13 cellular contexts compared by ENCODE assay signal in genomic region chr20:58246346-58246745, GRCh38. TPM values are rescaled to one million over a fixed set of nuclear protein-coding genes. Genes with fewer than 3 reads are reported as not detected.
DNase-seq lines count a peak whose midpoint lies in the region; ATAC-seq, FAIRE-seq and TF ChIP-seq lines count a peak whose summit lies in the region.
"Had no signal": no experiment of that assay in that cellular context is flagged by ENCODE, and none has a peak within 500 bp of the region (broad histone marks: within the 10 kb centered on the region; RNA-seq: fewer than 3 reads in every experiment).

No MANE protein-coding gene starts in this region.

- H3K9me3 ChIP-seq in IMR-90 (ENCODE audit: control insufficient read depth, insufficient read depth, low read length) (no peaks in the 10 kb centered on the region), GM12878 (replicated peaks; ENCODE audit: control insufficient read depth, insufficient read depth, low read length) (no peaks in the 10 kb centered on the region), HepG2 (ENCODE audit: low read length) (no peaks in the 10 kb centered on the region)
- no peaks in the 10 kb centered on the region for H3K9me3 ChIP-seq in naive thymus-derived CD4-positive, alpha-beta T cell (ENCODE audit: control insufficient read depth in 2 of 3, low read length in 3 of 3)
- H3K9me3 ChIP-seq: MG63, thoracic aorta had no signal

- no peak overlapping the region for H2AK9ac ChIP-seq in IMR-90 (replicated peaks; ENCODE audit: low read depth, low read length, poor library complexity)

- TF ChIP-seq POLR2A in IMR-90 (IDR thresholded peaks at IDR 0.05; ENCODE audit: low read depth, low read length) = no peak
- TF ChIP-seq POLR2A in GM12878 (IDR thresholded peaks at IDR 0.05; ENCODE audit: low read depth, low read length) = no peak
- no peak for TF ChIP-seq POLR2A in HepG2 (IDR thresholded peaks at IDR 0.05; ENCODE audit: insufficient read depth in 1 of 2, low read depth in 2 of 2, low read length in 2 of 2)

- POLR2A ChIA-PET in IMR-90 (lab: Charles Lee; ENCODE audit: unreplicated experiment) = no interaction called here
- POLR2A ChIA-PET in GM12878 (lab: Charles Lee) = no interaction called here
- POLR2A ChIA-PET in HepG2 (lab: Yijun Ruan, JAX) = interaction anchor here (0.6 kb wide), 1 partner anchor 125 kb away, joined by 3 read pairs; no protein-coding TSS in a partner anchor
- POLR2A ChIA-PET in naive thymus-derived CD4-positive, alpha-beta T cell (lab: Charles Lee) = interaction anchor here (0.8 kb wide), 1 partner anchor 9 kb away, joined by 5 read pairs; no protein-coding TSS in a partner anchor

- in situ Hi-C loops in Caki2 (cut with HindIII; ENCODE audit: low pct_unique_long_range_greater_than_20kb, low sequenced_read_pairs) = loop anchor here (25.0 kb wide), 1 partner anchor 591 kb away; no protein-coding TSS in a partner anchor
- in situ Hi-C loops in IMR-90 (cut with MboI; ENCODE audit: low sequenced_read_pairs) = loop anchor here (25.0 kb wide), 1 partner anchor 791 kb away; the partner anchor contains the start of genes ATP5F1E and PRELID3B
- in situ Hi-C loops in GM12878 (cut with MboI) = loop anchor here (25.0 kb wide), 1 partner anchor 441 kb away; the partner anchor contains the start of gene NPEPL1
- in situ Hi-C loops in HepG2 (cut with HindIII; ENCODE audit: extremely low pct_ligation_motif_present, low pct_unique_long_range_greater_than_20kb) = loop anchor here (5.0 to 10.0 kb wide), 2 partner anchors 201 to 408 kb away; partner anchors contain the start of gene STX16

- H3K4me3 ChIP-seq in IMR-90 (ENCODE audit: insufficient read depth, low read depth, low read length) = no peak overlapping the region
- no peak overlapping the region for H3K4me3 ChIP-seq in GM12878
- no peak overlapping the region for H3K4me3 ChIP-seq in HepG2 (replicated peaks in 1 of 3; ENCODE audit: insufficient read depth in 1 of 3, low read depth in 2 of 3, low read length in 3 of 3)
- no peak overlapping the region for H3K4me3 ChIP-seq in naive thymus-derived CD4-positive, alpha-beta T cell (ENCODE audit: low read length)
- H3K4me3 ChIP-seq: MG63, thoracic aorta had no signal

- H3K36me3 Mint-ChIP-seq in effector memory CD8-positive, alpha-beta T cell (ENCODE audit: insufficient read depth) = peaks cover 6% of the 10 kb centered on the region
- H3K36me3 Mint-ChIP-seq in naive thymus-derived CD4-positive, alpha-beta T cell = peaks cover 5 to 51% (median 20%) of the 10 kb centered on the region in 5 donors
- peaks cover 84% of the 10 kb centered on the region for H3K36me3 Mint-ChIP-seq in activated T-helper 17 cell treated with anti-CD3 and anti-CD28 coated beads, Interleukin-2, amount 50 U/mL, for 72 hours (ENCODE audit: low read depth)

- H3K4me2 ChIP-seq in IMR-90 (ENCODE audit: low read depth, low read length) = no peak overlapping the region
- H3K4me2 ChIP-seq in GM12878 (ENCODE audit: control insufficient read depth, insufficient read depth) = no peak overlapping the region
- no peak overlapping the region for H3K4me2 ChIP-seq in HepG2 (ENCODE audit: low read depth, low read length)

- peaks cover 15 to 37% of the 10 kb centered on the region in 2 experiments for H3K79me1 ChIP-seq in IMR-90 (ENCODE audit: low read depth in 1 of 2, low read length in 2 of 2)

- no peak overlapping the region for H3K14ac ChIP-seq in IMR-90 (replicated peaks; ENCODE audit: low read depth, low read length)

- TF ChIP-seq CTCF in IMR-90 (conservative IDR thresholded peaks at IDR 0.05; ENCODE audit: low read depth, low read length) (peak; percentile 30), GM12878 (IDR thresholded peaks at IDR 0.05 in 2 of 3, conservative IDR thresholded peaks at IDR 0.05 in 1 of 3; ENCODE audit: control insufficient read depth in 2 of 3, extremely low read depth in 1 of 3, insufficient read depth in 1 of 3, low read depth in 3 of 3, low read length in 3 of 3) (no peak; a peak in 1 of 6 replicates), HepG2 (CRISPR knock-in tag; IDR thresholded peaks at IDR 0.05) (peak; percentile 71)

- no peak overlapping the region for H4K5ac ChIP-seq in IMR-90 (ENCODE audit: low read depth, low read length)

- H3K36me3 ChIP-seq in IMR-90 (ENCODE audit: control insufficient read depth, insufficient read depth, low read length) = peaks cover 40% of the 10 kb centered on the region
- peaks cover 9 to 12% of the 10 kb centered on the region in 2 experiments; a peak in 3 of 4 replicates for H3K36me3 ChIP-seq in GM12878 (ENCODE audit: control insufficient read depth in 2 of 2, insufficient read depth in 2 of 2, low read length in 1 of 2)
- no peaks in the 10 kb centered on the region for H3K36me3 ChIP-seq in HepG2 (replicated peaks in 1 of 2; ENCODE audit: control insufficient read depth in 1 of 2, insufficient read depth in 2 of 2, low read length in 2 of 2)
- H3K36me3 ChIP-seq in naive thymus-derived CD4-positive, alpha-beta T cell (ENCODE audit: control insufficient read depth in 2 of 3, insufficient read depth in 3 of 3, low read length in 3 of 3) = peaks cover 0 to 50% (median 0%) of the 10 kb centered on the region in 3 experiments

- H3K27ac ChIP-seq in IMR-90 (ENCODE audit: insufficient read depth, low read length) = no peak overlapping the region
- H3K27ac ChIP-seq in GM12878 (ENCODE audit: control insufficient read depth, insufficient read depth) = no peak overlapping the region
- H3K27ac ChIP-seq in HepG2 (ENCODE audit: extremely low read length, insufficient read depth, low read length) = no peak overlapping the region
- no peak overlapping the region for H3K27ac ChIP-seq in naive thymus-derived CD4-positive, alpha-beta T cell (ENCODE audit: low read depth, low read length)
- H3K27ac ChIP-seq: thoracic aorta had no signal

- no peak overlapping the region for H2BK120ac ChIP-seq in IMR-90 (ENCODE audit: low read depth, low read length)

- peaks cover 26% of the 10 kb centered on the region for H3K9me1 ChIP-seq in IMR-90 (ENCODE audit: insufficient read depth, low read length)

- dilution Hi-C loops in IMR-90 (cut with HindIII; ENCODE audit: low sequenced_read_pairs, unreplicated experiment) = loop anchor here (25.0 kb wide), 1 partner anchor 416 kb away; the partner anchor contains the start of gene STX16

- SMC1A ChIA-PET in GM12878 (lab: Charles Lee; ENCODE audit: uncharacterized antibody, unreplicated experiment) = interaction anchor here (0.9 to 1.9 kb wide), 3 partner anchors 9 to 175 kb away, joined by 4 read pairs; no protein-coding TSS in a partner anchor

- H3K4me1 ChIP-seq in IMR-90 (ENCODE audit: control insufficient read depth, insufficient read depth, low read length) (peaks cover 9% of the 10 kb centered on the region), GM12878 (ENCODE audit: control insufficient read depth, insufficient read depth, low read length) (no peaks in the 10 kb centered on the region), HepG2 (ENCODE audit: insufficient read depth, low read length) (peaks cover 2% of the 10 kb centered on the region; the same call in 1 of the 2 replicates)
- no peaks in the 10 kb centered on the region for H3K4me1 ChIP-seq in naive thymus-derived CD4-positive, alpha-beta T cell (ENCODE audit: control insufficient read depth in 2 of 2, insufficient read depth in 2 of 2, low read length in 2 of 2)

- H3K56ac ChIP-seq in IMR-90 (ENCODE audit: extremely low read depth, insufficient read depth, low read length) = no peak overlapping the region

- no peaks in the 10 kb centered on the region for H3K4me1 Mint-ChIP-seq in effector memory CD8-positive, alpha-beta T cell (ENCODE audit: low read depth in 2 of 2)
- peaks cover 0 to 10% (median 4%) of the 10 kb centered on the region in 7 donors for H3K4me1 Mint-ChIP-seq in naive thymus-derived CD4-positive, alpha-beta T cell
- peaks cover 7% of the 10 kb centered on the region for H3K4me1 Mint-ChIP-seq in activated T-helper 17 cell treated with anti-CD3 and anti-CD28 coated beads, Interleukin-2, amount 50 U/mL, for 72 hours

- H2BK20ac ChIP-seq in IMR-90 (ENCODE audit: low read depth, low read length) = peak overlapping the region; percentile 3; the same call in 1 of the 2 replicates

- H3K27me3 Mint-ChIP-seq in effector memory CD8-positive, alpha-beta T cell = no peaks in the 10 kb centered on the region
- H3K27me3 Mint-ChIP-seq in naive thymus-derived CD4-positive, alpha-beta T cell = no peaks in the 10 kb centered on the region
- no peaks in the 10 kb centered on the region for H3K27me3 Mint-ChIP-seq in activated T-helper 17 cell treated with anti-CD3 and anti-CD28 coated beads, Interleukin-2, amount 50 U/mL, for 72 hours
- H3K27me3 Mint-ChIP-seq: activated naive CD8-positive, alpha-beta T cell treated with anti-CD3 and anti-CD28 coated beads, Interleukin-2, amount 50 U/mL, for 24 hours had no signal

- no peak overlapping the region for H3K4me3 Mint-ChIP-seq in effector memory CD8-positive, alpha-beta T cell
- no peak overlapping the region for H3K4me3 Mint-ChIP-seq in naive thymus-derived CD4-positive, alpha-beta T cell
- no peak overlapping the region for H3K4me3 Mint-ChIP-seq in activated T-helper 17 cell treated with anti-CD3 and anti-CD28 coated beads, Interleukin-2, amount 50 U/mL, for 72 hours
- H3K4me3 Mint-ChIP-seq: activated naive CD8-positive, alpha-beta T cell treated with anti-CD3 and anti-CD28 coated beads, Interleukin-2, amount 50 U/mL, for 24 hours had no signal

- H3K18ac ChIP-seq in IMR-90 (ENCODE audit: low read depth, low read length) = no peak overlapping the region

- DNase-seq in Caki2 (ENCODE audit: low read depth) (peak; percentile 39), IMR-90 (no peak), GM12878 (ENCODE audit: low read depth, low spot score) (no peak), HepG2 (ENCODE audit: low spot score) (peak; percentile 61)
- no peak for DNase-seq in effector memory CD8-positive, alpha-beta T cell
- DNase-seq in naive thymus-derived CD4-positive, alpha-beta T cell = no peak
- DNase-seq: activated naive CD8-positive, alpha-beta T cell treated with anti-CD3 and anti-CD28 coated beads, Interleukin-2, amount 50 U/mL, for 24 hours; H7; MG63 had no signal

- 100% methylated on average over 1 of the region's 9 CpGs; no CpG with 5 or more reads in 1 of the 2 experiments for WGBS in IMR-90 (ENCODE audit: extremely low coverage in 2 of 2, insufficient read length in 1 of 2), 2 experiments
- 98% methylated on average over 9 of the region's 9 CpGs for WGBS in GM12878 (ENCODE audit: insufficient coverage, insufficient replicate concordance, low lambda C conversion rate, missing lambda C conversion rate)
- 58% methylated on average over 9 of the region's 9 CpGs for WGBS in HepG2 (ENCODE audit: low lambda C conversion rate)

- TF ChIP-seq EP300 in GM12878 (IDR thresholded peaks at IDR 0.05; ENCODE audit: borderline replicate concordance in 1 of 2, control insufficient read depth in 1 of 2, low read depth in 2 of 2, low read length in 2 of 2) = no peak
- no peak for TF ChIP-seq EP300 in HepG2 (IDR thresholded peaks at IDR 0.05; ENCODE audit: low read depth in 2 of 2, low read length in 2 of 2)
- TF ChIP-seq EP300 in HepG2 (CRISPR knock-in tag; IDR thresholded peaks at IDR 0.05; ENCODE audit: borderline replicate concordance) = no peak

- H3K9me3 Mint-ChIP-seq in effector memory CD8-positive, alpha-beta T cell = no peaks in the 10 kb centered on the region
- no peaks in the 10 kb centered on the region for H3K9me3 Mint-ChIP-seq in naive thymus-derived CD4-positive, alpha-beta T cell
- H3K9me3 Mint-ChIP-seq in activated T-helper 17 cell treated with anti-CD3 and anti-CD28 coated beads, Interleukin-2, amount 50 U/mL, for 72 hours = no peaks in the 10 kb centered on the region
- H3K9me3 Mint-ChIP-seq: activated naive CD8-positive, alpha-beta T cell treated with anti-CD3 and anti-CD28 coated beads, Interleukin-2, amount 50 U/mL, for 24 hours had no signal

- no peak overlapping the region for H3K27ac Mint-ChIP-seq in effector memory CD8-positive, alpha-beta T cell
- H3K27ac Mint-ChIP-seq in naive thymus-derived CD4-positive, alpha-beta T cell = no peak overlapping the region
- H3K27ac Mint-ChIP-seq in activated T-helper 17 cell treated with anti-CD3 and anti-CD28 coated beads, Interleukin-2, amount 50 U/mL, for 72 hours = no peak overlapping the region
- H3K27ac Mint-ChIP-seq: activated naive CD8-positive, alpha-beta T cell treated with anti-CD3 and anti-CD28 coated beads, Interleukin-2, amount 50 U/mL, for 24 hours had no signal

- no peak overlapping the region for H3K9ac ChIP-seq in IMR-90 (ENCODE audit: low read depth, low read length)
- no peak overlapping the region for H3K9ac ChIP-seq in GM12878 (ENCODE audit: control insufficient read depth, insufficient read depth, low read length)
- H3K9ac ChIP-seq in HepG2 (ENCODE audit: insufficient read depth, low read depth, low read length) = no peak overlapping the region

- no peak overlapping the region for H4K91ac ChIP-seq in IMR-90 (ENCODE audit: insufficient read depth, low read depth, low read length)

- intact Hi-C loops in IMR-90 (cut with micrococcal nuclease) (no loop called here), GM12878 (cut with micrococcal nuclease; ENCODE audit: unreplicated experiment) (no loop called here), HepG2 (cut with micrococcal nuclease; ENCODE audit: unreplicated experiment) (loop anchor here (1.0 to 5.0 kb wide), 3 partner anchors 141 to 591 kb away; partner anchors contain the start of gene VAPB)
- intact Hi-C loops in naive thymus-derived CD4-positive, alpha-beta T cell (cut with micrococcal nuclease) = no loop called here

- FAIRE-seq in GM12878 (lab: Jason Lieb, UNC) (no peak), HepG2 (lab: Jason Lieb, UNC) (peak; percentile 60)
- FAIRE-seq: GM12892 had no signal

- ATAC-seq in IMR-90 (ENCODE audit: low read depth) = no peak
- ATAC-seq in GM12878 = no peak
- ATAC-seq in HepG2 = peak; percentile 75
- no peak for ATAC-seq in effector memory CD8-positive, alpha-beta T cell (replicated peaks)
- no peak for ATAC-seq in naive thymus-derived CD4-positive, alpha-beta T cell
- no peak for ATAC-seq in GM18517 (IDR thresholded peaks at IDR 0.05; ENCODE audit: unreplicated experiment)
- no peak for ATAC-seq in activated T-helper 17 cell treated with anti-CD3 and anti-CD28 coated beads, Interleukin-2, amount 50 U/mL, for 72 hours (replicated peaks)
- ATAC-seq: activated naive CD8-positive, alpha-beta T cell treated with anti-CD3 and anti-CD28 coated beads, Interleukin-2, amount 50 U/mL, for 24 hours had no signal

- no TSS peak for BruUV-seq in IMR-90 (replicated peaks; lab: Mats Ljungman, UMichigan)
- BruUV-seq in GM12878 (replicated peaks; lab: Mats Ljungman, UMichigan) = no TSS peak
- BruUV-seq in HepG2 (replicated peaks; lab: Mats Ljungman, UMichigan) = no TSS peak

- no peaks in the 10 kb centered on the region for H3K79me2 ChIP-seq in GM12878 (ENCODE audit: control insufficient read depth, insufficient read depth, low read length)
- H3K79me2 ChIP-seq in HepG2 (ENCODE audit: insufficient read depth, low read length) = no peaks in the 10 kb centered on the region

- TF ChIP-seq RAD21 in IMR-90 (IDR thresholded peaks at IDR 0.05; ENCODE audit: low read length) (no peak), GM12878 (IDR thresholded peaks at IDR 0.05; ENCODE audit: insufficient read depth, low read depth, low read length) (peak; percentile 27; the same call in 1 of the 2 replicates), HepG2 (CRISPR knock-in tag; IDR thresholded peaks at IDR 0.05) (peak; percentile 32; the same call in 1 of the 2 replicates)

- no peak overlapping the region; the same call in 2 of the 3 replicates for H2BK15ac ChIP-seq in IMR-90 (ENCODE audit: low read depth, low read length)

- no peak overlapping the region; the same call in 1 of the 2 replicates for H2AK5ac ChIP-seq in IMR-90 (ENCODE audit: low read depth, low read length)

- H4K20me1 ChIP-seq in IMR-90 (ENCODE audit: insufficient read depth, low read length) (no peaks in the 10 kb centered on the region), GM12878 (ENCODE audit: control insufficient read depth, insufficient read depth) (no peaks in the 10 kb centered on the region), HepG2 (ENCODE audit: insufficient read depth, low read length) (no peaks in the 10 kb centered on the region)

- H2BK5ac ChIP-seq in IMR-90 (ENCODE audit: low read depth, low read length, poor library complexity, severe bottlenecking) = no peak overlapping the region

- CTCF ChIA-PET in IMR-90 (lab: Yijun Ruan, JAX) (interaction anchor here (0.6 to 0.8 kb wide), 2 partner anchors 8 to 74 kb away, joined by 3 read pairs; no protein-coding TSS in a partner anchor), GM12878 (lab: Yijun Ruan, JAX) (interaction anchor here (0.9 to 2.5 kb wide), 5 partner anchors 8 to 202 kb away, joined by 3 to 11 read pairs (median 5); no protein-coding TSS in a partner anchor), HepG2 (lab: Yijun Ruan, JAX; ENCODE audit: low intra/inter-chr PET ratio, low total read pairs) (interaction anchor here (4.5 kb wide), 1 partner anchor 201 kb away, joined by 43 read pairs; no protein-coding TSS in a partner anchor)
- CTCF ChIA-PET in naive thymus-derived CD4-positive, alpha-beta T cell (lab: Charles Lee) = no interaction called here

- no peak overlapping the region for H3K23ac ChIP-seq in IMR-90 (ENCODE audit: low read depth, low read length)

- H2AFZ ChIP-seq in IMR-90 (replicated peaks; ENCODE audit: low read length, poor library complexity) (no peak overlapping the region), GM12878 (ENCODE audit: control insufficient read depth, low read depth, low read length) (no peak overlapping the region), HepG2 (ENCODE audit: low read length) (no peak overlapping the region)

- RAD21 ChIA-PET in GM12878 (lab: Charles Lee; ENCODE audit: unreplicated experiment) = interaction anchor here (2.9 kb wide), 1 partner anchor 11 kb away, joined by 11 read pairs; no protein-coding TSS in a partner anchor

- H3K27me3 ChIP-seq in IMR-90 (ENCODE audit: control insufficient read depth, insufficient read depth, low read length) (no peaks in the 10 kb centered on the region), GM12878 (replicated peaks in 1 of 2; ENCODE audit: control insufficient read depth in 2 of 2, insufficient read depth in 2 of 2, low read length in 1 of 2) (no peaks in the 10 kb centered on the region), HepG2 (ENCODE audit: control insufficient read depth in 1 of 2, insufficient read depth in 2 of 2, low read length in 2 of 2) (no peaks in the 10 kb centered on the region)
- no peaks in the 10 kb centered on the region for H3K27me3 ChIP-seq in naive thymus-derived CD4-positive, alpha-beta T cell (ENCODE audit: control insufficient read depth in 2 of 2, insufficient read depth in 2 of 2, low read length in 2 of 2)
- H3K27me3 ChIP-seq: MG63 had no signal

- H3K4ac ChIP-seq in IMR-90 (ENCODE audit: low read depth, low read length) = no peak overlapping the region; the same call in 1 of the 2 replicates

- no peak overlapping the region for H4K8ac ChIP-seq in IMR-90 (ENCODE audit: low read depth in 2 of 2, low read length in 2 of 2)

RNA-seq across cellular contexts. Expression of gene ANKRD60, which starts 17.9 kb away (rescaled TPM):
- total RNA-seq in Caki2 (2014; rRNA removed; shearing (Covaris generic); ENCODE audit: low replicate concordance) = not detected in 2 replicates
- total RNA-seq in IMR-90 (2012; rRNA removed) (not detected in 2 replicates), GM12878 (2014; rRNA removed) (not detected in 2 replicates), GM12878 (2014; rRNA removed; fragmentation: Illumina TruSeq; extraction: Trizol) (not detected in 2 replicates), GM12878 (2021) (not detected in 2 replicates), HepG2 (2016; rRNA removed; fragmentation: Illumina TruSeq; extraction: Trizol) (not detected in 2 replicates)
- polyA plus RNA-seq in IMR-90 (2012; rRNA removed) (not detected in 2 replicates), GM12878 (2011; rRNA removed) (not detected in 2 replicates), GM12878 (2014; fragmentation: Illumina TruSeq; extraction: Trizol) (not detected in 2 replicates), GM12878 (2014; fragmentation: Nextera tagmentation; extraction: Ambion mirVana) (not detected), GM12878 (2014; rRNA removed) (not detected in 2 replicates), GM12878 (2016; fragmentation: Nextera tagmentation; extraction: Ambion mirVana) (not detected), HepG2 (2011; rRNA removed) (not detected in 2 replicates)
- not detected in 2 replicates for polyA plus RNA-seq in IMR-90 (2012; cell fraction: cytosol; rRNA removed)
- polyA plus RNA-seq in IMR-90 (2012; cell fraction: nucleus; rRNA removed; ENCODE audit: low replicate concordance) = not detected in 2 replicates
- total RNA-seq in GM12878 (2013; cell fraction: nucleolus; rRNA removed) = not detected in 2 replicates
- not detected for polyA plus RNA-seq in GM12878 (2011; ENCODE audit: low read depth)
- not detected in 2 replicates for polyA plus RNA-seq in GM12878 (2011; cell fraction: cytosol; rRNA removed)
- polyA plus RNA-seq in GM12878 (2011; cell fraction: nucleus; rRNA removed) = not detected in 2 replicates
- not detected in 2 replicates for polyA plus RNA-seq in GM12878 (2012)
- polyA minus RNA-seq in GM12878 (2011; rRNA and poly(A)+ RNA removed) = not detected in 2 replicates
- not detected in 2 replicates for polyA minus RNA-seq in GM12878 (2011; cell fraction: cytosol; rRNA and poly(A)+ RNA removed)
- not detected in 2 replicates for polyA minus RNA-seq in GM12878 (2011; cell fraction: nucleus; rRNA and poly(A)+ RNA removed)
- total RNA-seq in HepG2 (2016; cell fraction: cytosol; rRNA removed; fragmentation: Illumina TruSeq; extraction: Trizol; ENCODE audit: low read depth) = not detected in 2 replicates
- total RNA-seq in HepG2 (2016; cell fraction: insoluble cytoplasmic fraction; rRNA removed; fragmentation: Illumina TruSeq; extraction: Trizol) = not detected in 2 replicates
- not detected in 2 replicates for total RNA-seq in HepG2 (2016; cell fraction: membrane; rRNA removed; fragmentation: Illumina TruSeq; extraction: Trizol)
- not detected in 2 replicates for total RNA-seq in HepG2 (2016; cell fraction: nucleus; rRNA removed; fragmentation: Illumina TruSeq; extraction: Trizol)
- not detected in 2 replicates for polyA plus RNA-seq in HepG2 (2011; cell fraction: cytosol; rRNA removed)
- not detected in 2 replicates for polyA plus RNA-seq in HepG2 (2011; cell fraction: nucleus; rRNA removed)
- not detected in 2 replicates for polyA plus RNA-seq in HepG2 (2012)
- polyA plus RNA-seq in HepG2 (2016; cell fraction: cytosol; fragmentation: Illumina TruSeq; extraction: Trizol; ENCODE audit: low read depth) = not detected in 2 replicates
- polyA plus RNA-seq in HepG2 (2016; cell fraction: insoluble cytoplasmic fraction; fragmentation: Illumina TruSeq; extraction: Trizol; ENCODE audit: low read depth) = not detected in 2 replicates
- not detected in 2 replicates for polyA plus RNA-seq in HepG2 (2016; cell fraction: membrane; fragmentation: Illumina TruSeq; extraction: Trizol; ENCODE audit: low read depth)
- not detected in 2 replicates for polyA plus RNA-seq in HepG2 (2016; cell fraction: nucleus; fragmentation: Illumina TruSeq; extraction: Trizol; ENCODE audit: insufficient read depth, low read depth)
- not detected in 2 replicates for polyA minus RNA-seq in HepG2 (2011; rRNA and poly(A)+ RNA removed; ENCODE audit: low replicate concordance)
- polyA minus RNA-seq in HepG2 (2011; cell fraction: cytosol; rRNA and poly(A)+ RNA removed) = not detected in 2 replicates
- not detected in 2 replicates for polyA minus RNA-seq in HepG2 (2011; cell fraction: nucleus; rRNA and poly(A)+ RNA removed)
- not detected for total RNA-seq in naive thymus-derived CD4-positive, alpha-beta T cell
- polyA plus RNA-seq in naive thymus-derived CD4-positive, alpha-beta T cell = not detected
- not detected for total RNA-seq in activated T-helper 17 cell treated with anti-CD3 and anti-CD28 coated beads, Interleukin-2, amount 50 U/mL, for 72 hours
- total RNA-seq: H7, thoracic aorta had no signal

Comparison
In these comparisons a context has a peak if more than half of its experiments do, and no peak if none do; other contexts are left out.
1. DNase-seq: peak in Caki2 (single experiment) and HepG2 (single experiment); none in IMR-90 (single experiment), GM12878 (single experiment), effector memory CD8-positive, alpha-beta T cell (0 of 3) and naive thymus-derived CD4-positive, alpha-beta T cell (0 of 9).
2. CTCF ChIP-seq: peak in IMR-90 (single experiment) and HepG2 (single experiment); none in GM12878 (0 of 3).
3. POLR2A ChIA-PET loops: an anchor here in HepG2 (0.6 kb wide) and naive thymus-derived CD4-positive, alpha-beta T cell (0.8 kb wide); none called in IMR-90 and GM12878.